ENCODE assay signal across 19 cellular contexts in the genomic region with DNA sequence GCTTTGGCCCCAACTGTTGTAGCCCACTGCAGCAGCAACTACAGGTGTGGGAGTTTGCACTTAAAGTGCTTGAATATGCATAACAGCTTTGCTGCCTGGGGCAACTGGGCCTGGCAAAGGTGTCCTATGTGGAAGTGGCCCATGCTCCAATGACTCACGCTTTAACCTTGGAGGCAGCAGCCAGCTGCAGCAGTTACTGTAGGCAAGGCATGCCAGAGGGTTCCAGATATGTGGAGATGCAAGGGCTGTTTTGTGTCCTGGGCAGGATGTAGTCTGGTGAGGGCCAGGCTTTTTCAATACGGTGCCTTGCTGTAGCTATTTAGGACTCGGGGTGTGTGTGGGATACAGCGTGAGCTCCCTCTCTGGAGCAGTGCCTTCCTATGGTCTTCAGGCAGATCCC.
"Had no signal": no experiment of that assay in that cellular context is flagged by ENCODE, and none has a peak within 500 bp of the region (broad histone marks: within the 10 kb centered on the region; RNA-seq: fewer than 3 reads in every experiment).

No MANE protein-coding gene starts in this region.

- H3K4me3 ChIP-seq: dorsolateral prefrontal cortex, esophagus squamous epithelium, prostate gland, suprapubic skin had no signal

- DNase-seq: activated CD4-positive, alpha-beta T cell treated with anti-CD3 and anti-CD28 coated beads, Interleukin-2, amount 50 U/mL, for 4 hours; activated effector memory CD4-positive, alpha-beta T cell treated with Interleukin-2 at 50 U/mL for 16 hours; activated T-cell treated with anti-CD3 and anti-CD28 coated beads, Interleukin-2, amount 50 U/mL, for 24 hours; amygdala; dorsolateral prefrontal cortex; esophagus squamous epithelium; foreskin fibroblast; nephron progenitor cell; stimulated activated CD4-positive, alpha-beta T cell treated with anti-CD3 and anti-CD28 coated beads, Interleukin-4, amount 100 ng/mL, for 1 hour; stimulated activated CD8-positive, alpha-beta memory T cell treated with anti-CD3 and anti-CD28 coated beads, Interleukin-4, amount 100 ng/mL, for 48 hours; stimulated activated naive CD8-positive, alpha-beta T cell treated with anti-CD3 and anti-CD28 coated beads, Interleukin-15, Interleukin-2, amounts not matched to agents 100 U/mL and 50 U/mL, for 24 hours had no signal

- H3K9me3 ChIP-seq: prostate gland, suprapubic skin had no signal

- H3K36me3 Mint-ChIP-seq: brain, memory B cell, type B pancreatic cell had no signal

- H3K4me1 ChIP-seq: esophagus squamous epithelium, prostate gland, suprapubic skin had no signal

- H3K4me3 Mint-ChIP-seq: activated T-cell treated with anti-CD3 and anti-CD28 coated beads, Interleukin-2, amount 50 U/mL, for 24 hours; brain; memory B cell; nephron progenitor cell; type B pancreatic cell had no signal

- H3K9me3 Mint-ChIP-seq: type B pancreatic cell had no signal

- H3K27ac ChIP-seq: dorsolateral prefrontal cortex, esophagus squamous epithelium, prostate gland, suprapubic skin had no signal

- H3K36me3 ChIP-seq: esophagus squamous epithelium, prostate gland, suprapubic skin had no signal

- ATAC-seq: activated CD4-positive, CD25-positive, alpha-beta regulatory T cell treated with anti-CD3 and anti-CD28 coated beads, Interleukin-2, amount 50 U/mL, for 24 hours; activated naive CD4-positive, alpha-beta T cell treated with anti-CD3 and anti-CD28 coated beads, Interleukin-2, amount 50 U/mL, for 72 hours; left lobe of liver; stimulated activated naive CD8-positive, alpha-beta T cell treated with anti-CD3 and anti-CD28 coated beads, Interleukin-15, Interleukin-2, amounts not matched to agents 100 U/mL and 50 U/mL, for 24 hours had no signal

- H3K27me3 ChIP-seq: dorsolateral prefrontal cortex, esophagus squamous epithelium, suprapubic skin had no signal

- H3K27me3 Mint-ChIP-seq: activated T-cell treated with anti-CD3 and anti-CD28 coated beads, Interleukin-2, amount 50 U/mL, for 24 hours; brain; memory B cell; type B pancreatic cell had no signal

- H3K27ac Mint-ChIP-seq: activated naive CD4-positive, alpha-beta T cell treated with anti-CD3 and anti-CD28 coated beads, Interleukin-2, amount 50 U/mL, for 72 hours; activated T-cell treated with anti-CD3 and anti-CD28 coated beads, Interleukin-2, amount 50 U/mL, for 24 hours; brain; memory B cell; nephron progenitor cell; type B pancreatic cell had no signal

- H3K4me1 Mint-ChIP-seq: brain, memory B cell, nephron progenitor cell had no signal
